ENCODE assay signal across 25 cellular contexts in genomic region chr20:59813948-59814834, GRCh38.
DNase-seq lines count a peak whose midpoint lies in the region; ATAC-seq and TF ChIP-seq lines count a peak whose summit lies in the region.
"Had no signal": no experiment of that assay in that cellular context is flagged by ENCODE, and none has a peak within 500 bp of the region (broad histone marks: within the 10 kb centered on the region; RNA-seq: fewer than 3 reads in every experiment).

No MANE protein-coding gene starts in this region.

- DNase-seq in G401 (ENCODE audit: low spot score): peak; percentile 50
- DNase-seq in caudate nucleus (lab: John Stamatoyannopoulos, UW): peak in 1 of 61 donors; percentile 19
- DNase-seq in iPS-NIHi7 (ENCODE audit: extremely low spot score): peak; percentile 7
- peak; percentile 45 for DNase-seq in osteoblast (ENCODE audit: insufficient read length, low spot score, missing footprints)
- no peak for DNase-seq in hypothalamus (lab: John Stamatoyannopoulos, UW)
- no peak for DNase-seq in activated gamma-delta T cell (lab: John Stamatoyannopoulos, UW)
- DNase-seq in activated gamma-delta T cell treated with Interleukin-2 at 50 U/mL for 16 hours: no peak
- DNase-seq: ACHN; activated CD4-positive, alpha-beta T cell treated with anti-CD3 and anti-CD28 coated beads, Interleukin-2, amount 10 ng/mL, durations not matched to agents 7 days and 5 days; COR-L47; DMS79; effector memory CD4-positive, alpha-beta T cell; esophagus squamous epithelium; gastrocnemius medialis; NCI-H1105 treated with DMSO at 0.1 percent for 48 hours; NCI-H446; occipital lobe; stimulated activated CD4-positive, alpha-beta T cell treated with anti-CD3 and anti-CD28 coated beads, Interleukin-4, amount 100 ng/mL, for 1 hour; stimulated activated naive B cell treated with anti-CD40 and anti-IgM and Interleukin-4, amounts not matched to agents 10 μg/mL and 1 μg/mL and 100 μg/mL, for 72 hours; T-helper 9 cell had no signal

- no peak for TF ChIP-seq CTCF in osteoblast (IDR thresholded peaks at IDR 0.05; ENCODE audit: extremely low read depth, low read depth, low read length)

- no peak overlapping the region for H3K4me2 ChIP-seq in osteoblast (ENCODE audit: insufficient read depth, low read length)
- H3K4me2 ChIP-seq: BLaER1 treated with 17β-estradiol and CSF1 and Interleukin-3, amounts not matched to agents 10 nM and 100 nM had no signal

- H3K4me3 ChIP-seq in osteoblast (ENCODE audit: insufficient read depth, low read length): no peak overlapping the region
- H3K4me3 ChIP-seq: BLaER1 treated with 17β-estradiol and CSF1 and Interleukin-3, amounts not matched to agents 10 nM and 100 nM; esophagus squamous epithelium; gastrocnemius medialis; GM12878; thoracic aorta had no signal

- H3K27me3 ChIP-seq in osteoblast (ENCODE audit: insufficient read depth, low read length): no peaks in the 10 kb centered on the region
- H3K27me3 ChIP-seq: BLaER1 treated with 17β-estradiol and CSF1 and Interleukin-3, amounts not matched to agents 10 nM and 100 nM; esophagus squamous epithelium; gastrocnemius medialis had no signal

- no peak for ATAC-seq in HG03135 (IDR thresholded peaks at IDR 0.05; ENCODE audit: unreplicated experiment)
- ATAC-seq: activated T-helper 17 cell treated with anti-CD3 and anti-CD28 coated beads, Interleukin-2, amount 50 U/mL, for 72 hours; GM12878; stimulated activated naive B cell treated with anti-CD40 and anti-IgM and Interleukin-4, amounts not matched to agents 10 μg/mL and 1 μg/mL and 100 μg/mL, for 72 hours had no signal

- no peaks in the 10 kb centered on the region for H3K36me3 ChIP-seq in osteoblast (ENCODE audit: insufficient read depth, low read length)
- H3K36me3 ChIP-seq: esophagus squamous epithelium, gastrocnemius medialis, thoracic aorta had no signal

- H3K79me2 ChIP-seq in osteoblast (ENCODE audit: insufficient read depth, low read length): no peaks in the 10 kb centered on the region

- no peaks in the 10 kb centered on the region for H4K20me1 ChIP-seq in osteoblast (ENCODE audit: insufficient read depth, low read length)

- no peak overlapping the region for H2AFZ ChIP-seq in osteoblast (ENCODE audit: low read length)

- H3K9me3 ChIP-seq in osteoblast (ENCODE audit: low read depth, low read length): no peaks in the 10 kb centered on the region
- H3K9me3 ChIP-seq: BLaER1 treated with 17β-estradiol and CSF1 and Interleukin-3, amounts not matched to agents 10 nM and 100 nM; esophagus squamous epithelium; gastrocnemius medialis; thoracic aorta had no signal

- in situ Hi-C loops in G401 (cut with HindIII; ENCODE audit: low sequenced_read_pairs): no loop called here

- H3K27ac ChIP-seq in caudate nucleus (ENCODE audit: low read depth, low read length) (peak overlapping the region; percentile 55), osteoblast (ENCODE audit: low read depth, low read length) (no peak overlapping the region)
- H3K27ac ChIP-seq: esophagus squamous epithelium, gastrocnemius medialis, thoracic aorta had no signal

- H3K4me1 ChIP-seq in osteoblast (ENCODE audit: insufficient read depth, low read length): no peaks in the 10 kb centered on the region
- H3K4me1 ChIP-seq: esophagus squamous epithelium, gastrocnemius medialis had no signal

Comparison
In these comparisons a context has a peak if more than half of its experiments do, and no peak if none do; other contexts are left out.
1. DNase-seq: peak in G401 (single experiment), iPS-NIHi7 (single experiment) and osteoblast (single experiment); none in hypothalamus (0 of 51), activated gamma-delta T cell (single experiment) and activated gamma-delta T cell treated with Interleukin-2 at 50 U/mL for 16 hours (single experiment).